ENCODE assay signal across 8 cellular contexts in the genomic region with DNA sequence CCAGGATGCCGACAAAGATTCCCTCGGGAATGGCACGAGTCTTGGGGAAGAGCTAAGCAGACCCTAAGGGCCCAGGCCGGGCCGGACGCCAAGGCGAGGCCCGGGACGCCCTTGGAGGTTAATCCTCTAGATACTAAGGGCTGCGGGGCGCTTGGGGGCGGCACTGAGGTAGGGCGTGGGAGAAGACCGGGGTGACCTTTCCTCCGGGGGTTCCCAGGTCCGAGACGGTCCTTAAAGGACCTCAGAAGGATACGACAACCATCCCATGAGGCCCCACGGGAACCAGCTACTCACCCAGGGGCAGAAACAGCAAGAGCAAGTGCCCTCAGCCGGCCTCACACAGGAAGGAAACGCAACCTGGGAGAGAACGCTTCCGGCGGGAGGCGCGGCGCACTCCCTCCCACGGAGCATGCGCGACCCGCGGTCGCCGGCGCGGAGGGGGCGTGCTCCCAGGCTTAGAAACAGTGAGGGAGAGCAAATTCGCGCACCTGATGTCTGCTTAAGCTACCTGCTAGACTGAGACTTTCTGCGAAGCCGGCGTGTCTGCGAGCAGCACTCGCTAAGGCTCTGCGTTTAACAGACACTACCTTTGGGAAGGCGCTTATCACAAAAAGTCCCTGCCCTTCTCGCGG. TPM values are rescaled to one million over a fixed set of nuclear protein-coding genes. Genes with fewer than 3 reads are reported as not detected.
DNase-seq lines count a peak whose midpoint lies in the region; ATAC-seq and TF ChIP-seq lines count a peak whose summit lies in the region.

Gene ATAD1, minus strand, starts transcription at position 354 of the 632 bp plus-strand sequence. CDS start 3,627 bp downstream, outside the sequence.

- peaks cover 10% of the 10 kb centered on the region for H3K36me3 Mint-ChIP-seq in activated CD8-positive, alpha-beta memory T cell treated with anti-CD3 and anti-CD28 coated beads, Interleukin-2, amount 10 ng/mL, durations not matched to agents 7 days and 5 days
- peaks cover 6% of the 10 kb centered on the region for H3K36me3 Mint-ChIP-seq in endodermal cell (ENCODE audit: low read depth)

- CTCF ChIA-PET in activated CD8-positive, alpha-beta memory T cell treated with anti-CD3 and anti-CD28 coated beads, Interleukin-2, amount 10 ng/mL, durations not matched to agents 7 days and 5 days (lab: Charles Lee) = interaction anchor here (0.6 to 1.9 kb wide), 12 partner anchors 10 to 747 kb away, joined by 3 to 12 read pairs (median 3); partner anchors contain the start of genes KLLN and PTEN

- H3K4me3 Mint-ChIP-seq in activated CD8-positive, alpha-beta memory T cell treated with anti-CD3 and anti-CD28 coated beads, Interleukin-2, amount 10 ng/mL, durations not matched to agents 7 days and 5 days = peak within 1 kb of the TSS; percentile 81
- peak within 1 kb of the TSS; percentile 97 for H3K4me3 Mint-ChIP-seq in endodermal cell

- H3K4me3 ChIP-seq in endodermal cell (ENCODE audit: low read length) (peak within 1 kb of the TSS; percentile 99), mesodermal cell (ENCODE audit: extremely low read depth, insufficient read depth, low read length, poor library complexity, severe bottlenecking) (peak within 1 kb of the TSS; percentile 87)

- H3K27ac ChIP-seq in endodermal cell (ENCODE audit: low read depth, low read length) (peak within 1 kb of the TSS; percentile 74), mesodermal cell (ENCODE audit: low read depth, low read length, severe bottlenecking) (peak within 1 kb of the TSS; percentile 86)

- H3K27me3 Mint-ChIP-seq in activated CD8-positive, alpha-beta memory T cell treated with anti-CD3 and anti-CD28 coated beads, Interleukin-2, amount 10 ng/mL, durations not matched to agents 7 days and 5 days = no peaks in the 10 kb centered on the region
- peaks cover 3% of the 10 kb centered on the region for H3K27me3 Mint-ChIP-seq in endodermal cell (ENCODE audit: insufficient read depth)

- no peaks in the 10 kb centered on the region for H3K9me3 Mint-ChIP-seq in activated CD8-positive, alpha-beta memory T cell treated with anti-CD3 and anti-CD28 coated beads, Interleukin-2, amount 10 ng/mL, durations not matched to agents 7 days and 5 days (ENCODE audit: low read depth)
- no peaks in the 10 kb centered on the region for H3K9me3 Mint-ChIP-seq in endodermal cell

- WGBS in endodermal cell (ENCODE audit: insufficient coverage in 1 of 2, insufficient read length in 1 of 2), 2 experiments = 0% methylated on average over 10 to 48 of the region's 48 CpGs
- 0% methylated on average over 35 to 41 of the region's 48 CpGs for WGBS in mesodermal cell (ENCODE audit: insufficient coverage in 2 of 2), 2 experiments

- H3K4me1 ChIP-seq in endodermal cell (ENCODE audit: control insufficient read depth, insufficient read depth, low read length) (no peaks in the 10 kb centered on the region), mesodermal cell (ENCODE audit: control insufficient read depth, insufficient read depth, low read length, poor library complexity, severe bottlenecking) (no peaks in the 10 kb centered on the region)

- peak; percentile 52 for TF ChIP-seq CTCF in endodermal cell (conservative IDR thresholded peaks at IDR 0.05)

- peak; percentile 84 for DNase-seq in CMK (ENCODE audit: low read depth)
- DNase-seq in HS-27A (ENCODE audit: low read depth) = peak; percentile 49
- DNase-seq in NK-92 treated with Interleukin-12 subunit alpha and Interleukin-12 subunit beta, amount 100 ng/mL, for 24 hours (lab: John Stamatoyannopoulos, UW) = peak; percentile 77
- DNase-seq in activated CD8-positive, alpha-beta memory T cell treated with anti-CD3 and anti-CD28 coated beads, Interleukin-2, amount 10 ng/mL, durations not matched to agents 7 days and 5 days = peak; percentile 92
- DNase-seq in endodermal cell = peak; percentile 96
- peak; percentile 84 to 86 for DNase-seq in stimulated activated CD8-positive, alpha-beta memory T cell treated with anti-CD3 and anti-CD28 coated beads, Interleukin-15, amount 100 ng/mL, for 48 hours (ENCODE audit: low read depth in 2 of 2)

- H3K27ac Mint-ChIP-seq in activated CD8-positive, alpha-beta memory T cell treated with anti-CD3 and anti-CD28 coated beads, Interleukin-2, amount 10 ng/mL, durations not matched to agents 7 days and 5 days = peak within 1 kb of the TSS; percentile 89
- peak within 1 kb of the TSS; percentile 91 for H3K27ac Mint-ChIP-seq in endodermal cell

- H3K36me3 ChIP-seq in endodermal cell (ENCODE audit: control insufficient read depth, insufficient read depth, low read length) (peaks cover 13% of the 10 kb centered on the region), mesodermal cell (ENCODE audit: control insufficient read depth, insufficient read depth, low read length) (peaks cover 2% of the 10 kb centered on the region)

- ATAC-seq in GM19463 (IDR thresholded peaks at IDR 0.05; ENCODE audit: unreplicated experiment) = peak; percentile 78
- peak; percentile 93 for ATAC-seq in activated CD8-positive, alpha-beta memory T cell treated with anti-CD3 and anti-CD28 coated beads, Interleukin-2, amount 10 ng/mL, durations not matched to agents 7 days and 5 days

- H3K9me3 ChIP-seq in endodermal cell (ENCODE audit: control insufficient read depth, low read length) = no peaks in the 10 kb centered on the region
- no peaks in the 10 kb centered on the region for H3K9me3 ChIP-seq in mesodermal cell (ENCODE audit: control insufficient read depth, low read length)

- H3K4me1 Mint-ChIP-seq in activated CD8-positive, alpha-beta memory T cell treated with anti-CD3 and anti-CD28 coated beads, Interleukin-2, amount 10 ng/mL, durations not matched to agents 7 days and 5 days = peaks cover 30% of the 10 kb centered on the region
- peaks cover 17% of the 10 kb centered on the region for H3K4me1 Mint-ChIP-seq in endodermal cell

- no peaks in the 10 kb centered on the region for H3K27me3 ChIP-seq in endodermal cell (ENCODE audit: control insufficient read depth, insufficient read depth, low read length, poor library complexity, severe bottlenecking)

- peak within 1 kb of the TSS; percentile 80 for H3K9ac ChIP-seq in endodermal cell (ENCODE audit: extremely low read depth, low read length, poor library complexity, severe bottlenecking)

RNA-seq across cellular contexts. Expression of gene ATAD1, which starts in this region (rescaled TPM):
- 10 to 100 TPM; 44.4 to 50.4 TPM for total RNA-seq in activated CD8-positive, alpha-beta memory T cell treated with anti-CD3 and anti-CD28 coated beads, Interleukin-2, amount 10 ng/mL, durations not matched to agents 7 days and 5 days
- 10 to 100 TPM; 55.4 to 68.0 TPM for total RNA-seq in endodermal cell
- 47.6 TPM for polyA plus RNA-seq in endodermal cell (2013, experiment 1 of 2)
- polyA plus RNA-seq in endodermal cell (2013, experiment 2 of 2) = 44.3 TPM
- 41.5 TPM for polyA plus RNA-seq in mesodermal cell (2013, experiment 1 of 2)
- 42.6 TPM for polyA plus RNA-seq in mesodermal cell (2013, experiment 2 of 2)

Comparison
In these comparisons a context has a peak if more than half of its experiments do, and no peak if none do; other contexts are left out.
1. Peak in every context shown above with its lines: DNase-seq, ATAC-seq, H3K4me3 ChIP-seq and H3K27ac ChIP-seq.